26 cellular contexts compared by ENCODE assay signal in the genomic region with DNA sequence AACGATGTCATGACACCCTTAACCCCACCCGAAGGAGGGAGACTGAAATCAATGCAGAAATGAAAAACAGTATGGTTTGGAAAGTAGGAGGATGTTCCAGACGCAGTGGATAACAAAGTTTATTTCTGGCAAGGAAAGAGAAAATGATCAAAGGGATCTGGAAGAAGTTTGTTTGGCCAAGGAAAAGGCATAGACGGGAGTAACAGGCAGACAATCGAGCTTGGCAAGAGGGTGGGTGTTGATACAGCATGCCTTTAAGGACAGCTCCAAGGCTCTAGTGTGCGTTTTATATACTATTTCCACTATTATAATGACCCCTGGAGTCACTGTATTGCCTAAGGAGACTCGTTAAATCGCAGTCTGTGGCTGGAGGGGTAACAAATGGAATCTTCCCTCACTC.
"Had no signal": no experiment of that assay in that cellular context is flagged by ENCODE, and none has a peak within 500 bp of the region (broad histone marks: within the 10 kb centered on the region; RNA-seq: fewer than 3 reads in every experiment).

No MANE protein-coding gene starts in this region.

- FAIRE-seq: endothelial cell of umbilical vein had no signal

- H3K36me3 ChIP-seq: heart right ventricle, neutrophil, ovary, right lobe of liver, thoracic aorta, vagina had no signal

- H3K36me3 Mint-ChIP-seq: activated naive CD4-positive, alpha-beta T cell treated with anti-CD3 and anti-CD28 coated beads, Interleukin-2, amount 10 ng/mL, durations not matched to agents 7 days and 5 days; naive B cell; stimulated activated memory B cell treated with anti-CD40 and anti-IgM and Interleukin-4, amounts not matched to agents 10 μg/mL and 1 μg/mL and 100 μg/mL, for 72 hours; T-cell had no signal

- H3K4me3 Mint-ChIP-seq: activated CD4-positive, alpha-beta T cell treated with anti-CD3 and anti-CD28 coated beads for 36 hours; activated naive CD4-positive, alpha-beta T cell treated with anti-CD3 and anti-CD28 coated beads, Interleukin-2, amount 10 ng/mL, durations not matched to agents 7 days and 5 days; activated T-cell treated with anti-CD3 and anti-CD28 coated beads, Interleukin-2, amount 50 U/mL, for 4 hours; naive B cell; nephron progenitor cell; stimulated activated memory B cell treated with anti-CD40 and anti-IgM and Interleukin-4, amounts not matched to agents 10 μg/mL and 1 μg/mL and 100 μg/mL, for 72 hours; T-cell had no signal

- ATAC-seq: activated CD4-positive, alpha-beta T cell treated with anti-CD3 and anti-CD28 coated beads for 36 hours; esophagus mucosa; left lobe of liver; right lobe of liver; T-cell had no signal

- H3K27ac Mint-ChIP-seq: activated CD4-positive, alpha-beta T cell treated with anti-CD3 and anti-CD28 coated beads for 36 hours; activated naive CD4-positive, alpha-beta T cell treated with anti-CD3 and anti-CD28 coated beads, Interleukin-2, amount 10 ng/mL, durations not matched to agents 7 days and 5 days; nephron progenitor cell; progenitor cell of endocrine pancreas; T-cell had no signal

- H3K4me3 ChIP-seq: heart right ventricle, lung, ovary, right lobe of liver, skin epidermis, thoracic aorta, vagina had no signal

- H3K4me1 ChIP-seq: heart right ventricle, right lobe of liver, vagina had no signal

- H3K27ac ChIP-seq: neutrophil, ovary, right lobe of liver, thoracic aorta, vagina had no signal

- DNase-seq: activated CD4-positive, alpha-beta T cell treated with anti-CD3 and anti-CD28 coated beads for 36 hours; activated CD4-positive, alpha-beta T cell treated with anti-CD3 and anti-CD28 coated beads, Interleukin-2, amount 50 U/mL, for 48 hours; activated CD4-positive, CD25-positive, alpha-beta regulatory T cell; activated CD8-positive, alpha-beta memory T cell treated with anti-CD3 and anti-CD28 coated beads, Interleukin-2, amount 50 U/mL, for 48 hours; activated effector memory CD4-positive, alpha-beta T cell treated with anti-CD3 and anti-CD28 coated beads, Interleukin-2, amount 50 U/mL, for 16 hours; activated naive CD4-positive, alpha-beta T cell treated with anti-CD3 and anti-CD28 coated beads, Interleukin-2, amount 10 ng/mL, durations not matched to agents 7 days and 5 days; activated T-cell treated with anti-CD3 and anti-CD28 coated beads, Interleukin-2, amount 50 U/mL, for 4 hours; amniotic stem cell; caudate nucleus; foreskin melanocyte; heart right ventricle; naive B cell; nephron progenitor cell; ovary; right lobe of liver; T-cell had no signal

- H3K27me3 ChIP-seq: ovary, right lobe of liver, vagina had no signal

- H3K9me3 Mint-ChIP-seq: activated naive CD4-positive, alpha-beta T cell treated with anti-CD3 and anti-CD28 coated beads, Interleukin-2, amount 10 ng/mL, durations not matched to agents 7 days and 5 days; activated T-cell treated with anti-CD3 and anti-CD28 coated beads, Interleukin-2, amount 50 U/mL, for 4 hours; nephron progenitor cell; stimulated activated memory B cell treated with anti-CD40 and anti-IgM and Interleukin-4, amounts not matched to agents 10 μg/mL and 1 μg/mL and 100 μg/mL, for 72 hours; T-cell had no signal

- H3K9me3 ChIP-seq: neutrophil, ovary, right lobe of liver, thoracic aorta, vagina had no signal

- H3K27me3 Mint-ChIP-seq: progenitor cell of endocrine pancreas; stimulated activated memory B cell treated with anti-CD40 and anti-IgM and Interleukin-4, amounts not matched to agents 10 μg/mL and 1 μg/mL and 100 μg/mL, for 72 hours had no signal

- H3K4me1 Mint-ChIP-seq: naive B cell, nephron progenitor cell, T-cell had no signal
